In genomic region chr1:5734414-5734813, GRCh38 we compare ENCODE assay signal across 21 cellular contexts.
DNase-seq lines count a peak whose midpoint lies in the region; ATAC-seq and TF ChIP-seq lines count a peak whose summit lies in the region.
"Had no signal": no experiment of that assay in that cellular context is flagged by ENCODE, and none has a peak within 500 bp of the region (broad histone marks: within the 10 kb centered on the region; RNA-seq: fewer than 3 reads in every experiment).

No MANE protein-coding gene starts in this region.

- POLR2A ChIA-PET in WTC11 (lab: Charles Lee): no interaction called here

- H3K36me3 Mint-ChIP-seq in WTC11: no peaks in the 10 kb centered on the region; the same call in 1 of the 2 replicates
- no peaks in the 10 kb centered on the region for H3K36me3 Mint-ChIP-seq in chondrocyte (ENCODE audit: low read depth)
- no peaks in the 10 kb centered on the region; the same call in none of the 2 replicates for H3K36me3 Mint-ChIP-seq in HFFc6 (ENCODE audit: low read depth)

- peaks cover 0 to 37% (median 0%) of the 10 kb centered on the region in 7 donors for H3K27me3 ChIP-seq in spleen (replicated peaks in 1 of 7)
- H3K27me3 ChIP-seq: BE2C had no signal

- H3K4me1 ChIP-seq in spleen: no peaks in the 10 kb centered on the region
- H3K4me1 ChIP-seq: BE2C had no signal

- DNase-seq in WTC11 (ENCODE audit: low spot score) (peak; percentile 6), chondrocyte (ENCODE audit: low spot score) (peak; percentile 40), mesenteric fat pad (ENCODE audit: low spot score) (peak; percentile 47), spleen (peak; percentile 23), NCI-H1436 treated with DMSO at 0.1 percent for 48 hours (lab: John Stamatoyannopoulos, UW) (no peak), HFFc6 (no peak)
- DNase-seq: ACHN; BE2C; C1 segment of cervical spinal cord; CD4-positive, CD25-positive, alpha-beta regulatory T cell; COR-L47; DMS 273 treated with DMSO at 0.1 percent for 48 hours; DMS53; DND-41; EL; GOT3; H7 had no signal

- H3K27me3 Mint-ChIP-seq in WTC11 (ENCODE audit: low read depth): no peaks in the 10 kb centered on the region
- peaks cover 6% of the 10 kb centered on the region for H3K27me3 Mint-ChIP-seq in chondrocyte (ENCODE audit: low read depth)
- H3K27me3 Mint-ChIP-seq in HFFc6 (ENCODE audit: insufficient read depth): no peaks in the 10 kb centered on the region; the same call in 1 of the 2 replicates

- H3K4me3 Mint-ChIP-seq in WTC11: no peak overlapping the region
- H3K4me3 Mint-ChIP-seq in chondrocyte (ENCODE audit: unreplicated experiment): no peak overlapping the region
- H3K4me3 Mint-ChIP-seq in HFFc6: no peak overlapping the region
- H3K4me3 Mint-ChIP-seq: CD4-positive, CD25-positive, alpha-beta regulatory T cell; CD8-positive, alpha-beta memory T cell had no signal

- TF ChIP-seq CTCF in WTC11 (IDR thresholded peaks at IDR 0.05): no peak
- no peak for TF ChIP-seq CTCF in chondrocyte (IDR thresholded peaks at IDR 0.05)
- TF ChIP-seq CTCF in spleen (IDR thresholded peaks at IDR 0.05 in 8 of 11, conservative IDR thresholded peaks at IDR 0.05 in 3 of 11): no peak
- TF ChIP-seq CTCF in HFFc6 (IDR thresholded peaks at IDR 0.05): no peak

- WGBS in spleen, 5 donors: 65 to 78% (median 72%) methylated on average over 8 of the region's 8 CpGs

- H3K9me3 ChIP-seq in spleen: no peaks in the 10 kb centered on the region
- H3K9me3 ChIP-seq: BE2C had no signal

- H3K4me1 Mint-ChIP-seq in WTC11 (no peaks in the 10 kb centered on the region), chondrocyte (ENCODE audit: low read depth) (no peaks in the 10 kb centered on the region), HFFc6 (ENCODE audit: low read depth) (no peaks in the 10 kb centered on the region)
- H3K4me1 Mint-ChIP-seq: CD4-positive, CD25-positive, alpha-beta regulatory T cell had no signal

- TF ChIP-seq POLR2A in spleen (IDR thresholded peaks at IDR 0.05): no peak

- no peak overlapping the region for H3K4me3 ChIP-seq in spleen
- H3K4me3 ChIP-seq: GM12878 had no signal

- no peak overlapping the region for H3K27ac Mint-ChIP-seq in WTC11
- no peak overlapping the region for H3K27ac Mint-ChIP-seq in chondrocyte (ENCODE audit: unreplicated experiment)
- H3K27ac Mint-ChIP-seq in HFFc6: no peak overlapping the region
- H3K27ac Mint-ChIP-seq: CD8-positive, alpha-beta memory T cell had no signal

- H3K36me3 ChIP-seq in spleen: no peaks in the 10 kb centered on the region
- H3K36me3 ChIP-seq: BE2C had no signal

- intact Hi-C loops in spleen (cut with DNase I; ENCODE audit: low total_unique reads): no loop called here

- CTCF ChIA-PET in WTC11 (lab: Charles Lee): interaction anchor here (1.4 to 2.6 kb wide), 2 partner anchors 11 kb away, joined by 7 to 10 read pairs; no protein-coding TSS in a partner anchor

- no peak for ATAC-seq in WTC11
- no peak for ATAC-seq in GM18520 (IDR thresholded peaks at IDR 0.05; ENCODE audit: unreplicated experiment)
- ATAC-seq: GM12878, HCT116 had no signal

- peaks cover 16% of the 10 kb centered on the region for H3K9me3 Mint-ChIP-seq in WTC11
- H3K9me3 Mint-ChIP-seq in chondrocyte (ENCODE audit: low read depth): peaks cover 2% of the 10 kb centered on the region
- H3K9me3 Mint-ChIP-seq in HFFc6: peaks cover 39% of the 10 kb centered on the region

- no peak overlapping the region for H3K27ac ChIP-seq in spleen

TF ChIP-seq in WTC11, 78 proteins besides CTCF, POLR2A, EP300 and RAD21 (continues in another document):
- no peak for TF ChIP-seq NR3C1 (CRISPR knock-in tag; conservative IDR thresholded peaks at IDR 0.05; ENCODE audit: low read depth)
- no peak for TF ChIP-seq ZNF532 (CRISPR knock-in tag; IDR thresholded peaks at IDR 0.05; ENCODE audit: borderline replicate concordance)
- TF ChIP-seq E2F1 (CRISPR knock-in tag; IDR thresholded peaks at IDR 0.05): no peak
- no peak for TF ChIP-seq ZNF425 (CRISPR knock-in tag; conservative IDR thresholded peaks at IDR 0.05)
- TF ChIP-seq AR (CRISPR knock-in tag; IDR thresholded peaks at IDR 0.05): no peak
- no peak for TF ChIP-seq CBFB (CRISPR knock-in tag; IDR thresholded peaks at IDR 0.05; ENCODE audit: low read depth)
- no peak for TF ChIP-seq ESRRA (CRISPR knock-in tag; IDR thresholded peaks at IDR 0.05; ENCODE audit: borderline replicate concordance)
- TF ChIP-seq ETV6 (CRISPR knock-in tag; IDR thresholded peaks at IDR 0.05): no peak

Comparison
In these comparisons a context has a peak if more than half of its experiments do, and no peak if none do; other contexts are left out.
1. DNase-seq: peak in WTC11 (single experiment), chondrocyte (single experiment), mesenteric fat pad (single experiment) and spleen (single experiment); none in NCI-H1436 treated with DMSO at 0.1 percent for 48 hours (single experiment) and HFFc6 (single experiment).